In genomic region chr2:197254776-197255521, GRCh38 we compare ENCODE assay signal across 8 cellular contexts. TPM values are rescaled to one million over a fixed set of nuclear protein-coding genes. Genes with fewer than 3 reads are reported as not detected.
DNase-seq lines count a peak whose midpoint lies in the region; ATAC-seq lines count a peak whose summit lies in the region.

No MANE protein-coding gene starts in this region.

- peak; percentile 22 for ATAC-seq in HG02973 (IDR thresholded peaks at IDR 0.05; ENCODE audit: unreplicated experiment)

- no peak overlapping the region for H3K4me3 ChIP-seq in skeletal muscle satellite cell (ENCODE audit: low read length)

- H3K9ac ChIP-seq in skeletal muscle satellite cell (ENCODE audit: low read depth, low read length) = no peak overlapping the region

- intact Hi-C loops in activated T-helper 1 cell treated with anti-CD3 and anti-CD28 coated beads, Interleukin-12 subunit alpha, Interleukin-12 subunit beta, Interleukin-2, Interleukin-4 antibody, amounts not matched to agents 30 ng/mL and 10 ng/mL and 1 ng/mL, durations not matched to agents 14 hours and 24 hours and 36 hours (cut with micrococcal nuclease) = loop anchor here (1.0 to 5.0 kb wide), 7 partner anchors 17 to 122 kb away; no protein-coding TSS in a partner anchor

- no peaks in the 10 kb centered on the region for H3K27me3 ChIP-seq in skeletal muscle satellite cell (ENCODE audit: control insufficient read depth, insufficient read depth, low read length)

- peak overlapping the region; percentile 80 for H3K4me3 Mint-ChIP-seq in T-helper 1 cell treated with Interleukin-12 subunit alpha and Interleukin-12 subunit beta and Interleukin-4 antibody, amounts not matched to agents 30 μg/mL and 1 μg/mL, for 36 hours
- peak overlapping the region; percentile 83 for H3K4me3 Mint-ChIP-seq in activated T-helper 1 cell treated with anti-CD3 and anti-CD28 coated beads, Interleukin-12 subunit alpha, Interleukin-12 subunit beta, Interleukin-2, Interleukin-4 antibody, amounts not matched to agents 30 ng/mL and 10 ng/mL and 1 ng/mL, durations not matched to agents 14 hours and 24 hours and 36 hours

- H3K36me3 Mint-ChIP-seq in T-helper 1 cell treated with Interleukin-12 subunit alpha and Interleukin-12 subunit beta and Interleukin-4 antibody, amounts not matched to agents 30 μg/mL and 1 μg/mL, for 36 hours (ENCODE audit: low read depth) = peaks cover 23% of the 10 kb centered on the region
- H3K36me3 Mint-ChIP-seq in activated T-helper 1 cell treated with anti-CD3 and anti-CD28 coated beads, Interleukin-12 subunit alpha, Interleukin-12 subunit beta, Interleukin-2, Interleukin-4 antibody, amounts not matched to agents 30 ng/mL and 10 ng/mL and 1 ng/mL, durations not matched to agents 14 hours and 24 hours and 36 hours (ENCODE audit: low read depth) = peaks cover 23% of the 10 kb centered on the region

- H3K9me3 ChIP-seq in skeletal muscle satellite cell (replicated peaks; ENCODE audit: low read length) = no peaks in the 10 kb centered on the region

- no peaks in the 10 kb centered on the region for H3K36me3 ChIP-seq in skeletal muscle satellite cell (ENCODE audit: insufficient read depth, low read length)

- H3K4me1 Mint-ChIP-seq in T-helper 1 cell treated with Interleukin-12 subunit alpha and Interleukin-12 subunit beta and Interleukin-4 antibody, amounts not matched to agents 30 μg/mL and 1 μg/mL, for 36 hours (ENCODE audit: low read depth) = peaks cover 70% of the 10 kb centered on the region
- peaks cover 82% of the 10 kb centered on the region for H3K4me1 Mint-ChIP-seq in activated T-helper 1 cell treated with anti-CD3 and anti-CD28 coated beads, Interleukin-12 subunit alpha, Interleukin-12 subunit beta, Interleukin-2, Interleukin-4 antibody, amounts not matched to agents 30 ng/mL and 10 ng/mL and 1 ng/mL, durations not matched to agents 14 hours and 24 hours and 36 hours (ENCODE audit: low read depth)

- peaks cover 23% of the 10 kb centered on the region for H3K4me1 ChIP-seq in skeletal muscle satellite cell (ENCODE audit: control insufficient read depth, insufficient read depth, low read length)

- peak overlapping the region; percentile 93 for H3K27ac Mint-ChIP-seq in T-helper 1 cell treated with Interleukin-12 subunit alpha and Interleukin-12 subunit beta and Interleukin-4 antibody, amounts not matched to agents 30 μg/mL and 1 μg/mL, for 36 hours
- H3K27ac Mint-ChIP-seq in activated T-helper 1 cell treated with anti-CD3 and anti-CD28 coated beads, Interleukin-12 subunit alpha, Interleukin-12 subunit beta, Interleukin-2, Interleukin-4 antibody, amounts not matched to agents 30 ng/mL and 10 ng/mL and 1 ng/mL, durations not matched to agents 14 hours and 24 hours and 36 hours = peak overlapping the region; percentile 97

- H3K9me3 Mint-ChIP-seq in T-helper 1 cell treated with Interleukin-12 subunit alpha and Interleukin-12 subunit beta and Interleukin-4 antibody, amounts not matched to agents 30 μg/mL and 1 μg/mL, for 36 hours = peaks cover 5% of the 10 kb centered on the region
- peaks cover 6% of the 10 kb centered on the region for H3K9me3 Mint-ChIP-seq in activated T-helper 1 cell treated with anti-CD3 and anti-CD28 coated beads, Interleukin-12 subunit alpha, Interleukin-12 subunit beta, Interleukin-2, Interleukin-4 antibody, amounts not matched to agents 30 ng/mL and 10 ng/mL and 1 ng/mL, durations not matched to agents 14 hours and 24 hours and 36 hours

- no peak for DNase-seq in T-helper 1 cell
- no peak for DNase-seq in activated T-helper 1 cell treated with anti-CD3 and anti-CD28 coated beads, Interleukin-12 subunit alpha, Interleukin-12 subunit beta, Interleukin-2, Interleukin-4 antibody, amounts not matched to agents 30 ng/mL and 10 ng/mL and 1 ng/mL, durations not matched to agents 14 hours and 24 hours and 36 hours (ENCODE audit: low spot score)
- no peak for DNase-seq in foreskin melanocyte
- DNase-seq in kidney tubule cell (ENCODE audit: low spot score) = no peak
- DNase-seq in GDM1 (lab: John Stamatoyannopoulos, UW) = no peak

- H3K27me3 Mint-ChIP-seq in T-helper 1 cell treated with Interleukin-12 subunit alpha and Interleukin-12 subunit beta and Interleukin-4 antibody, amounts not matched to agents 30 μg/mL and 1 μg/mL, for 36 hours (ENCODE audit: low read depth) = no peaks in the 10 kb centered on the region
- no peaks in the 10 kb centered on the region for H3K27me3 Mint-ChIP-seq in activated T-helper 1 cell treated with anti-CD3 and anti-CD28 coated beads, Interleukin-12 subunit alpha, Interleukin-12 subunit beta, Interleukin-2, Interleukin-4 antibody, amounts not matched to agents 30 ng/mL and 10 ng/mL and 1 ng/mL, durations not matched to agents 14 hours and 24 hours and 36 hours (ENCODE audit: insufficient read depth)

- H3K4me2 ChIP-seq in skeletal muscle satellite cell (ENCODE audit: low read length) = peak overlapping the region; percentile 46

RNA-seq across cellular contexts. Expression of gene ANKRD44, which starts 55.6 kb away (rescaled TPM):
- 153 and 159 TPM in 2 replicates for total RNA-seq in activated T-helper 1 cell treated with anti-CD3 and anti-CD28 coated beads, Interleukin-12 subunit alpha, Interleukin-12 subunit beta, Interleukin-2, Interleukin-4 antibody, amounts not matched to agents 30 ng/mL and 10 ng/mL and 1 ng/mL, durations not matched to agents 14 hours and 24 hours and 36 hours
- total RNA-seq in skeletal muscle satellite cell (2012; rRNA removed) = 3.0 and 4.8 TPM in 2 replicates
